ENCODE assay signal across 1 cellular context in genomic region chr1:210085359-210085758, GRCh38.
TF ChIP-seq lines count a peak whose summit lies in the region.

No MANE protein-coding gene starts in this region.

TF ChIP-seq in HEK293, 187 proteins besides CTCF, POLR2A, EP300 and RAD21 (continued from another document):
- peak; percentile 21; the same call in 1 of the 2 replicates for TF ChIP-seq PRDM6 (tag by site-specific recombination; IDR thresholded peaks at IDR 0.05)
- peak; percentile 70 for TF ChIP-seq ZNF843 (tag by site-specific recombination; IDR thresholded peaks at IDR 0.05)
- no peak for TF ChIP-seq PBX3 (CRISPR knock-in tag; IDR thresholded peaks at IDR 0.05)
- 0 out of 2 replicates have a peak, but pooled peaks have one; percentile 10 for TF ChIP-seq OVOL3 (tag by site-specific recombination; IDR thresholded peaks at IDR 0.05)
- peak; percentile 66 for TF ChIP-seq BCL6B (tag by site-specific recombination; IDR thresholded peaks at IDR 0.05)
- TF ChIP-seq ZNF449 (tag by site-specific recombination; IDR thresholded peaks at IDR 0.05) = no peak
